Comparison of ENCODE assay signal across 20 cellular contexts in genomic region chr16:2710711-2711231, GRCh38. TPM values are rescaled to one million over a fixed set of nuclear protein-coding genes. Genes with fewer than 3 reads are reported as not detected.
DNase-seq lines count a peak whose midpoint lies in the region; ATAC-seq, FAIRE-seq and TF ChIP-seq lines count a peak whose summit lies in the region.
"Had no signal": no experiment of that assay in that cellular context is flagged by ENCODE, and none has a peak within 500 bp of the region (broad histone marks: within the 10 kb centered on the region; RNA-seq: fewer than 3 reads in every experiment).

No MANE protein-coding gene starts in this region.

- 68% methylated on average over 5 of the region's 11 CpGs for WGBS in SK-N-SH (ENCODE audit: low lambda C conversion rate)
- 70% methylated on average over 11 of the region's 11 CpGs; no CpG with 5 or more reads in 1 of the 2 donors for WGBS in transverse colon (ENCODE audit: low coverage in 1 of 2), 2 donors

- no peaks in the 10 kb centered on the region for H3K9me2 ChIP-seq in SK-N-SH

- H3K79me2 ChIP-seq in SK-N-SH (ENCODE audit: insufficient read depth): 0 out of 2 replicates have a peak, but pooled peaks cover under 1% of the 10 kb centered on the region

- no peak for TF ChIP-seq RAD21 in SK-N-SH (IDR thresholded peaks at IDR 0.05; ENCODE audit: low read length)

- H3K4me3 ChIP-seq in SK-N-SH (ENCODE audit: low read depth in 2 of 2, low read length in 1 of 2) (no peak overlapping the region), kidney (ENCODE audit: low read length in 2 of 2) (no peak overlapping the region), transverse colon (no peak overlapping the region)

- no peak for TF ChIP-seq EP300 in SK-N-SH (IDR thresholded peaks at IDR 0.05; ENCODE audit: borderline replicate concordance in 1 of 2, low read depth in 1 of 2, low read length in 1 of 2)
- TF ChIP-seq EP300 in transverse colon (IDR thresholded peaks at IDR 0.05; ENCODE audit: low read depth): no peak

- peaks cover 0 to 26% of the 10 kb centered on the region in 2 experiments for H3K36me3 ChIP-seq in SK-N-SH (replicated peaks in 1 of 2; ENCODE audit: control insufficient read depth in 1 of 2, insufficient read depth in 2 of 2, low read length in 1 of 2)
- H3K36me3 ChIP-seq in kidney (ENCODE audit: control insufficient read depth in 1 of 2, insufficient read depth in 2 of 2, low read length in 2 of 2): peaks cover 4 to 9% of the 10 kb centered on the region in 2 donors
- H3K36me3 ChIP-seq in transverse colon: peaks cover 0 to 21% (median 9%) of the 10 kb centered on the region in 4 donors

- no peak overlapping the region for H3K27ac ChIP-seq in SK-N-SH (ENCODE audit: low read depth in 2 of 2, low read length in 1 of 2)
- no peak overlapping the region for H3K27ac ChIP-seq in kidney (ENCODE audit: low read depth in 2 of 2, low read length in 2 of 2)
- H3K27ac ChIP-seq in transverse colon: no peak overlapping the region

- in situ Hi-C loops in transverse colon (cut with MboI; ENCODE audit: low pct_ligation_motif_present in 1 of 4, low pct_unique_long_range_greater_than_20kb in 1 of 4, low sequenced_read_pairs in 3 of 4): no loop called here

- no peak overlapping the region for H2AFZ ChIP-seq in SK-N-SH (ENCODE audit: low read depth)

- peaks cover 29% of the 10 kb centered on the region for H3K36me3 Mint-ChIP-seq in activated T-helper 17 cell treated with anti-CD3 and anti-CD28 coated beads, Interleukin-2, amount 50 U/mL, for 72 hours (ENCODE audit: low read depth)
- H3K36me3 Mint-ChIP-seq in activated CD8-positive, alpha-beta T cell treated with anti-CD3 and anti-CD28 coated beads for 36 hours (ENCODE audit: low read depth): peaks cover 2% of the 10 kb centered on the region

- H3K27me3 Mint-ChIP-seq in activated T-helper 17 cell treated with anti-CD3 and anti-CD28 coated beads, Interleukin-2, amount 50 U/mL, for 72 hours: no peaks in the 10 kb centered on the region
- no peaks in the 10 kb centered on the region for H3K27me3 Mint-ChIP-seq in activated CD8-positive, alpha-beta T cell treated with anti-CD3 and anti-CD28 coated beads for 36 hours

- no peak for FAIRE-seq in kidney (lab: Jason Lieb, UNC)
- FAIRE-seq: astrocyte had no signal

- peak; percentile 8 for TF ChIP-seq POLR2A in transverse colon (IDR thresholded peaks at IDR 0.05)

- H3K4me2 ChIP-seq in SK-N-SH: no peak overlapping the region

- no peak for DNase-seq in SK-N-SH
- DNase-seq in kidney: peak; percentile 70
- DNase-seq in transverse colon: no peak
- no peak for DNase-seq in glomerular visceral epithelial cell (ENCODE audit: extremely low spot score)
- DNase-seq in activated CD8-positive, alpha-beta T cell treated with anti-CD3 and anti-CD28 coated beads for 36 hours: no peak
- no peak for DNase-seq in OCI-M1 (lab: John Stamatoyannopoulos, UW)
- DNase-seq: 8988T; activated CD4-positive, alpha-beta T cell treated with anti-CD3 and anti-CD28 coated beads, Interleukin-2, amount 50 U/mL, for 48 hours; activated naive CD4-positive, alpha-beta T cell treated with anti-CD3 and anti-CD28 coated beads, Interleukin-2, amount 10 ng/mL, durations not matched to agents 7 days and 5 days; BE2C; NCI-H146; NCI-H226; Right ventricle myocardium superior; T-helper 1 cell had no signal

- intact Hi-C loops in kidney (cut with DNase I) (no loop called here), transverse colon (cut with DNase I; ENCODE audit: low total_unique reads) (no loop called here)
- intact Hi-C loops in activated CD8-positive, alpha-beta T cell treated with anti-CD3 and anti-CD28 coated beads for 36 hours (cut with micrococcal nuclease): no loop called here

- no peak overlapping the region for H3K27ac Mint-ChIP-seq in activated T-helper 17 cell treated with anti-CD3 and anti-CD28 coated beads, Interleukin-2, amount 50 U/mL, for 72 hours
- H3K27ac Mint-ChIP-seq in activated CD8-positive, alpha-beta T cell treated with anti-CD3 and anti-CD28 coated beads for 36 hours: no peak overlapping the region
- H3K27ac Mint-ChIP-seq: activated naive CD4-positive, alpha-beta T cell treated with anti-CD3 and anti-CD28 coated beads, Interleukin-2, amount 10 ng/mL, durations not matched to agents 7 days and 5 days; mesothelial cell of epicardium had no signal

- no peaks in the 10 kb centered on the region for H3F3A ChIP-seq in SK-N-SH (replicated peaks; ENCODE audit: insufficient read depth)

- peaks cover 6% of the 10 kb centered on the region for H3K4me1 Mint-ChIP-seq in activated T-helper 17 cell treated with anti-CD3 and anti-CD28 coated beads, Interleukin-2, amount 50 U/mL, for 72 hours
- H3K4me1 Mint-ChIP-seq in activated CD8-positive, alpha-beta T cell treated with anti-CD3 and anti-CD28 coated beads for 36 hours (ENCODE audit: low read depth): peaks cover 5% of the 10 kb centered on the region
- H3K4me1 Mint-ChIP-seq: neural crest cell had no signal

- CTCF ChIA-PET in SK-N-SH (lab: Yijun Ruan, JAX): interaction anchor here (1.0 kb wide), 1 partner anchor 9 kb away, joined by 3 read pairs; the partner anchor contains the start of gene PRSS27
- CTCF ChIA-PET in activated CD8-positive, alpha-beta T cell treated with anti-CD3 and anti-CD28 coated beads for 36 hours (lab: Charles Lee): no interaction called here

- H3K9me3 ChIP-seq in SK-N-SH (no peaks in the 10 kb centered on the region), kidney (ENCODE audit: control insufficient read depth in 1 of 2, low read length in 2 of 2) (no peaks in the 10 kb centered on the region), transverse colon (no peaks in the 10 kb centered on the region)
- H3K9me3 ChIP-seq: BE2C had no signal

- no peaks in the 10 kb centered on the region for H4K20me1 ChIP-seq in SK-N-SH (ENCODE audit: insufficient read depth)

- H3K9me3 Mint-ChIP-seq in activated T-helper 17 cell treated with anti-CD3 and anti-CD28 coated beads, Interleukin-2, amount 50 U/mL, for 72 hours: no peaks in the 10 kb centered on the region
- H3K9me3 Mint-ChIP-seq in activated CD8-positive, alpha-beta T cell treated with anti-CD3 and anti-CD28 coated beads for 36 hours: no peaks in the 10 kb centered on the region
- H3K9me3 Mint-ChIP-seq: activated naive CD4-positive, alpha-beta T cell treated with anti-CD3 and anti-CD28 coated beads, Interleukin-2, amount 10 ng/mL, durations not matched to agents 7 days and 5 days; mesothelial cell of epicardium; neural crest cell had no signal

- POLR2A ChIA-PET in SK-N-SH (lab: Yijun Ruan, JAX): interaction anchor here (0.6 kb wide), 1 partner anchor 65 kb away, joined by 3 read pairs; no protein-coding TSS in a partner anchor
- POLR2A ChIA-PET in activated CD8-positive, alpha-beta T cell treated with anti-CD3 and anti-CD28 coated beads for 36 hours (lab: Charles Lee): interaction anchor here (0.8 kb wide), 1 partner anchor 42 kb away, joined by 3 read pairs; the partner anchor contains the start of gene SRRM2

- no peaks in the 10 kb centered on the region for H3K27me3 ChIP-seq in SK-N-SH (ENCODE audit: insufficient read depth)
- peaks cover 11% of the 10 kb centered on the region for H3K27me3 ChIP-seq in transverse colon
- H3K27me3 ChIP-seq: BE2C had no signal

- H3K4me3 Mint-ChIP-seq in activated T-helper 17 cell treated with anti-CD3 and anti-CD28 coated beads, Interleukin-2, amount 50 U/mL, for 72 hours: no peak overlapping the region
- no peak overlapping the region for H3K4me3 Mint-ChIP-seq in activated CD8-positive, alpha-beta T cell treated with anti-CD3 and anti-CD28 coated beads for 36 hours
- H3K4me3 Mint-ChIP-seq: activated naive CD4-positive, alpha-beta T cell treated with anti-CD3 and anti-CD28 coated beads, Interleukin-2, amount 10 ng/mL, durations not matched to agents 7 days and 5 days; mesothelial cell of epicardium; neural crest cell had no signal

- H3K4me1 ChIP-seq in SK-N-SH (ENCODE audit: control insufficient read depth in 1 of 2, insufficient read depth in 2 of 2, low read depth in 1 of 2, low read length in 1 of 2): no peaks in the 10 kb centered on the region; a peak in 1 of 4 replicates
- no peaks in the 10 kb centered on the region for H3K4me1 ChIP-seq in kidney (ENCODE audit: control insufficient read depth in 1 of 2, insufficient read depth in 1 of 2, low read depth in 1 of 2, low read length in 2 of 2)
- H3K4me1 ChIP-seq in transverse colon: peaks cover 0 to 9% (median 1%) of the 10 kb centered on the region in 4 donors
- H3K4me1 ChIP-seq: BE2C had no signal

- H3K9ac ChIP-seq in SK-N-SH (no peak overlapping the region), kidney (ENCODE audit: low read length in 2 of 2) (no peak overlapping the region)

- peak; percentile 4; the same call in 2 of the 3 replicates for ATAC-seq in SK-N-SH treated with all-trans-retinoic acid at 6 μM for 48 hours
- peak; percentile 3 for ATAC-seq in activated T-helper 17 cell treated with anti-CD3 and anti-CD28 coated beads, Interleukin-2, amount 50 U/mL, for 72 hours (replicated peaks)
- no peak for ATAC-seq in activated CD8-positive, alpha-beta T cell treated with anti-CD3 and anti-CD28 coated beads for 36 hours

- TF ChIP-seq CTCF in SK-N-SH (IDR thresholded peaks at IDR 0.05) (no peak), kidney (IDR thresholded peaks at IDR 0.05; ENCODE audit: borderline replicate concordance, extremely low read depth, insufficient read depth) (no peak), transverse colon (IDR thresholded peaks at IDR 0.05) (no peak)
- no peak for TF ChIP-seq CTCF in activated CD8-positive, alpha-beta T cell treated with anti-CD3 and anti-CD28 coated beads for 36 hours (IDR thresholded peaks at IDR 0.05)

RNA-seq across cellular contexts. Expression of gene PRSS27, which starts 9.3 kb away (rescaled TPM):
- polyA plus RNA-seq in SK-N-SH (2012; rRNA removed) (7.6 and 7.7 TPM in 2 replicates), kidney (ENCODE audit: insufficient read depth, low read depth, low replicate concordance) (0.41 TPM)
- 3.3 and 4.3 TPM in 2 replicates for polyA plus RNA-seq in SK-N-SH (2012; cell fraction: cytosol; rRNA removed)
- polyA plus RNA-seq in SK-N-SH (2012; cell fraction: nucleus; rRNA removed): 17.4 and 23.0 TPM in 2 replicates
- total RNA-seq in activated T-helper 17 cell treated with anti-CD3 and anti-CD28 coated beads, Interleukin-2, amount 50 U/mL, for 72 hours: 1 to 10 TPM; 2.2 to 2.9 TPM
- total RNA-seq in kidney (2.1 TPM), transverse colon (1 to 10 TPM in 1 of 4 donors, not detected in 3; 1.3 TPM)
- total RNA-seq in activated CD8-positive, alpha-beta T cell treated with anti-CD3 and anti-CD28 coated beads for 36 hours: 1 to 10 TPM; 1.2 to 1.4 TPM
- total RNA-seq: HT1080 had no signal

RNA-seq across cellular contexts. Expression of gene KCTD5, which starts 28.4 kb away (rescaled TPM):
- polyA plus RNA-seq in SK-N-SH (2012; rRNA removed) (53.4 and 57.1 TPM in 2 replicates), kidney (ENCODE audit: insufficient read depth, low read depth, low replicate concordance) (12.8 TPM)
- 46.0 and 51.9 TPM in 2 replicates for polyA plus RNA-seq in SK-N-SH (2012; cell fraction: cytosol; rRNA removed)
- polyA plus RNA-seq in SK-N-SH (2012; cell fraction: nucleus; rRNA removed): 34.3 and 71.8 TPM in 2 replicates
- total RNA-seq in activated T-helper 17 cell treated with anti-CD3 and anti-CD28 coated beads, Interleukin-2, amount 50 U/mL, for 72 hours: 10 to 100 TPM; 42.2 to 79.1 TPM
- total RNA-seq in kidney (19.9 TPM), transverse colon (100 to 1,000 TPM in 1 of 4 donors, 10 to 100 TPM in 3; 44.2 to 107 (median 60.3) TPM)
- total RNA-seq in activated CD8-positive, alpha-beta T cell treated with anti-CD3 and anti-CD28 coated beads for 36 hours: 10 to 100 TPM; 26.0 to 27.3 TPM

RNA-seq across cellular contexts. Expression of gene SRRM2, which starts 41.7 kb away (rescaled TPM):
- polyA plus RNA-seq in SK-N-SH (2012; rRNA removed) (100 and 143 TPM in 2 replicates), kidney (ENCODE audit: insufficient read depth, low read depth, low replicate concordance) (386 TPM)
- polyA plus RNA-seq in SK-N-SH (2012; cell fraction: cytosol; rRNA removed): 44.8 and 65.2 TPM in 2 replicates
- polyA plus RNA-seq in SK-N-SH (2012; cell fraction: nucleus; rRNA removed): 657 and 768 TPM in 2 replicates
- 100 to 1,000 TPM; 553 to 810 TPM for total RNA-seq in activated T-helper 17 cell treated with anti-CD3 and anti-CD28 coated beads, Interleukin-2, amount 50 U/mL, for 72 hours
- total RNA-seq in kidney (621 TPM), transverse colon (1,000 to 10,000 TPM in 2 of 4 donors, 100 to 1,000 TPM in 2; 545 to 3,500 (median 1,361) TPM)
- total RNA-seq in activated CD8-positive, alpha-beta T cell treated with anti-CD3 and anti-CD28 coated beads for 36 hours: 100 to 1,000 TPM; 518 to 561 TPM
